28 cellular contexts compared by ENCODE assay signal in genomic region chr9:137123459-137123819, GRCh38. TPM values are rescaled to one million over a fixed set of nuclear protein-coding genes. Genes with fewer than 3 reads are reported as not detected.
A peak's percentile ranks its signal among the peaks of the same experiment; 100 is the strongest.
DNase-seq lines count a peak whose midpoint lies in the region; ATAC-seq and TF ChIP-seq lines count a peak whose summit lies in the region.
"Had no signal": no experiment of that assay in that cellular context is flagged by ENCODE, and none has a peak within 500 bp of the region (broad histone marks: within the 10 kb centered on the region; RNA-seq: fewer than 3 reads in every experiment).

No MANE protein-coding gene starts in this region.

- H3K27ac Mint-ChIP-seq in IgD-negative memory B cell (peak overlapping the region in 2 of 3 donors; percentile 87 to 93), CD14-positive monocyte (peak overlapping the region in 1 of 7 donors; percentile 72)
- H3K27ac Mint-ChIP-seq: dendritic cell treated with granulocyte-macrophage colony-stimulating factor and Interleukin-4, amounts not matched to agents 40 ng/mL and 50 ng/mL, for 4 days; H9; natural killer cell had no signal

- peaks cover 40 to 44% (median 40%) of the 10 kb centered on the region in 3 donors for H3K4me1 Mint-ChIP-seq in IgD-negative memory B cell
- H3K4me1 Mint-ChIP-seq in CD14-positive monocyte: peaks cover 19% of the 10 kb centered on the region

- intact Hi-C loops in CD14-positive monocyte (cut with micrococcal nuclease): loop anchor here in 1 of 2 donors (5.0 kb wide), 1 partner anchor 114 kb away; no protein-coding TSS in a partner anchor

- peaks cover 2% of the 10 kb centered on the region for H3K27me3 Mint-ChIP-seq in IgD-negative memory B cell
- H3K27me3 Mint-ChIP-seq in CD14-positive monocyte (ENCODE audit: low read depth in 3 of 3): peaks cover 3 to 7% (median 4%) of the 10 kb centered on the region in 3 donors

- H3K4me3 Mint-ChIP-seq in IgD-negative memory B cell: peak overlapping the region; percentile 56 to 92 (median 68)
- H3K4me3 Mint-ChIP-seq in CD14-positive monocyte: no peak overlapping the region
- H3K4me3 Mint-ChIP-seq: dendritic cell treated with granulocyte-macrophage colony-stimulating factor and Interleukin-4, amounts not matched to agents 40 ng/mL and 50 ng/mL, for 4 days; H9; natural killer cell had no signal

- DNase-seq in CD14-positive monocyte (ENCODE audit: low spot score): no peak
- no peak for DNase-seq in T-helper 1 cell
- no peak for DNase-seq in SW480 (ENCODE audit: low spot score)
- DNase-seq in hepatic stellate cell (ENCODE audit: low spot score): no peak
- DNase-seq: activated CD4-positive, alpha-beta T cell treated with anti-CD3 and anti-CD28 coated beads, Interleukin-2, amount 50 U/mL, for 48 hours; GF-D8; H9; KG1; left colon; MV-4-11; natural killer cell; NCI-H187 treated with DMSO at 0.1 percent for 48 hours; NCI-H2227 treated with DMSO at 0.1 percent for 48 hours; NCI-H82; right lobe of liver; SHP77; stimulated activated CD4-positive, alpha-beta T cell treated with anti-CD3 and anti-CD28 coated beads, Interleukin-15, amount 100 ng/mL, for 24 hours; testis had no signal

- H3K9me3 Mint-ChIP-seq in IgD-negative memory B cell (no peaks in the 10 kb centered on the region), CD14-positive monocyte (peaks cover 0 to 2% (median 0%) of the 10 kb centered on the region in 7 donors)
- H3K9me3 Mint-ChIP-seq: dendritic cell treated with granulocyte-macrophage colony-stimulating factor and Interleukin-4, amounts not matched to agents 40 ng/mL and 50 ng/mL, for 4 days; natural killer cell had no signal

- H3K36me3 Mint-ChIP-seq in IgD-negative memory B cell: peaks cover 3% of the 10 kb centered on the region
- no peaks in the 10 kb centered on the region for H3K36me3 Mint-ChIP-seq in CD14-positive monocyte
- H3K36me3 Mint-ChIP-seq: natural killer cell had no signal

- peak; percentile 46 for ATAC-seq in GM18517 (IDR thresholded peaks at IDR 0.05; ENCODE audit: unreplicated experiment)
- peak; percentile 42 for ATAC-seq in GM21515 (IDR thresholded peaks at IDR 0.05; ENCODE audit: unreplicated experiment)
- ATAC-seq: A549, left colon, natural killer cell, PC-3, right lobe of liver had no signal

- peak overlapping the region; percentile 60 for H3K27ac ChIP-seq in 22Rv1
- H3K27ac ChIP-seq: A549, cardiac muscle cell, parathyroid adenoma, right lobe of liver, testis had no signal

- TF ChIP-seq CTCF in 22Rv1 (IDR thresholded peaks at IDR 0.05): no peak
- TF ChIP-seq CTCF in CD14-positive monocyte (IDR thresholded peaks at IDR 0.05): no peak

RNA-seq across cellular contexts. Expression of gene DPP7, which starts 8.9 kb away (rescaled TPM):
- 110 TPM for polyA plus RNA-seq in IgD-negative memory B cell
- polyA plus RNA-seq in CD14-positive monocyte: 100 to 1,000 TPM in 1 of 2 donors, 10 to 100 TPM in 1; 68.3 to 150 TPM

RNA-seq across cellular contexts. Expression of gene GRIN1, which starts 15.5 kb away (rescaled TPM):
- polyA plus RNA-seq in IgD-negative memory B cell (not detected), CD14-positive monocyte (not detected)
- polyA plus RNA-seq: endothelial cell of umbilical vein had no signal

RNA-seq across cellular contexts. Expression of gene MAN1B1, which starts 36.7 kb away (rescaled TPM):
- polyA plus RNA-seq in IgD-negative memory B cell: 27.5 TPM
- 10 to 100 TPM; 29.3 to 38.2 TPM for polyA plus RNA-seq in CD14-positive monocyte

RNA-seq across cellular contexts. Expression of gene UAP1L1, which starts 46.1 kb away (rescaled TPM):
- polyA plus RNA-seq in IgD-negative memory B cell (3.0 TPM), CD14-positive monocyte (10 to 100 TPM in 1 of 2 donors, 1 to 10 TPM in 1; 5.7 to 14.8 TPM)

RNA-seq across cellular contexts. Expression of gene LRRC26, which starts 46.4 kb away (rescaled TPM):
- polyA plus RNA-seq in IgD-negative memory B cell: not detected
- polyA plus RNA-seq in CD14-positive monocyte: not detected

Comparison
In these comparisons a context has a peak if more than half of its experiments do, and no peak if none do; other contexts are left out.
1. H3K4me3 Mint-ChIP-seq: peak in IgD-negative memory B cell (4 of 4); none in CD14-positive monocyte (0 of 2).